ENCODE assay signal across 14 cellular contexts in genomic region chr10:94677691-94678090, GRCh38. TPM values are rescaled to one million over a fixed set of nuclear protein-coding genes. Genes with fewer than 3 reads are reported as not detected.
DNase-seq lines count a peak whose midpoint lies in the region; ATAC-seq and TF ChIP-seq lines count a peak whose summit lies in the region.
"Had no signal": no experiment of that assay in that cellular context is flagged by ENCODE, and none has a peak within 500 bp of the region (broad histone marks: within the 10 kb centered on the region; RNA-seq: fewer than 3 reads in every experiment).

No MANE protein-coding gene starts in this region.

- TF ChIP-seq CTCF in C4-2B (conservative IDR thresholded peaks at IDR 0.05) (peak; percentile 32), cardiac fibroblast (IDR thresholded peaks at IDR 0.05; ENCODE audit: low read depth, low read length) (peak; percentile 9), right lobe of liver (IDR thresholded peaks at IDR 0.05) (peak; percentile 18 to 61 (median 38)), GM10248 (IDR thresholded peaks at IDR 0.05; ENCODE audit: control extremely low read depth, extremely low read depth, low read depth, missing control alignments) (no peak)

- TF ChIP-seq POLR2A in right lobe of liver (IDR thresholded peaks at IDR 0.05), result no peak

- no peaks in the 10 kb centered on the region for H3K9me3 ChIP-seq in right lobe of liver
- H3K9me3 ChIP-seq: left lung had no signal

- POLR2A ChIA-PET in HEK293T (lab: Yijun Ruan, JAX) (no interaction called here), GM10248 (lab: Yijun Ruan, JAX) (no interaction called here)

- no peaks in the 10 kb centered on the region for H3K27me3 Mint-ChIP-seq in activated naive CD8-positive, alpha-beta T cell treated with anti-CD3 and anti-CD28 coated beads, Interleukin-2, amount 50 U/mL, for 24 hours

- CTCF ChIA-PET in HEK293T (lab: Yijun Ruan, JAX) (no interaction called here), GM10248 (lab: Yijun Ruan, JAX) (no interaction called here)

- no peaks in the 10 kb centered on the region for H3K9me3 Mint-ChIP-seq in activated naive CD8-positive, alpha-beta T cell treated with anti-CD3 and anti-CD28 coated beads, Interleukin-2, amount 50 U/mL, for 24 hours

- H3K4me3 ChIP-seq in cardiac fibroblast (replicated peaks in 1 of 2; ENCODE audit: low read depth in 2 of 2, low read length in 2 of 2) (no peak overlapping the region), right lobe of liver (no peak overlapping the region)
- H3K4me3 ChIP-seq: cardiac muscle cell, left lung had no signal

- H3K4me1 ChIP-seq in right lobe of liver, result peaks cover 0 to 46% (median 16%) of the 10 kb centered on the region in 4 donors
- H3K4me1 ChIP-seq: left lung had no signal

- H3K36me3 Mint-ChIP-seq in activated naive CD8-positive, alpha-beta T cell treated with anti-CD3 and anti-CD28 coated beads, Interleukin-2, amount 50 U/mL, for 24 hours (ENCODE audit: low read depth), result no peaks in the 10 kb centered on the region

- no peak overlapping the region for H3K27ac Mint-ChIP-seq in activated naive CD8-positive, alpha-beta T cell treated with anti-CD3 and anti-CD28 coated beads, Interleukin-2, amount 50 U/mL, for 24 hours
- H3K27ac Mint-ChIP-seq: activated T-cell treated with anti-CD3 and anti-CD28 coated beads, Interleukin-2, amount 50 U/mL, for 72 hours had no signal

- no peaks in the 10 kb centered on the region for H3K27me3 ChIP-seq in right lobe of liver
- H3K27me3 ChIP-seq: cardiac muscle cell, left lung had no signal

- intact Hi-C loops in right lobe of liver (cut with DNase I), result no loop called here

- no peak overlapping the region for H3K4me3 Mint-ChIP-seq in activated naive CD8-positive, alpha-beta T cell treated with anti-CD3 and anti-CD28 coated beads, Interleukin-2, amount 50 U/mL, for 24 hours
- H3K4me3 Mint-ChIP-seq: activated T-cell treated with anti-CD3 and anti-CD28 coated beads, Interleukin-2, amount 50 U/mL, for 72 hours had no signal

- H3K36me3 ChIP-seq in right lobe of liver, result no peaks in the 10 kb centered on the region
- H3K36me3 ChIP-seq: cardiac muscle cell, left lung had no signal

- no peak overlapping the region for H3K27ac ChIP-seq in C4-2B
- peak overlapping the region; percentile 68 to 96 (median 72) for H3K27ac ChIP-seq in right lobe of liver
- H3K27ac ChIP-seq: cardiac muscle cell, left lung had no signal

- peak; percentile 45 for DNase-seq in HEK293T (ENCODE audit: extremely low spot score)
- no peak for DNase-seq in cardiac fibroblast (ENCODE audit: low read depth in 2 of 2)
- DNase-seq in right lobe of liver, result peak; percentile 26 to 86 (median 60)
- DNase-seq in NCI-H128 (lab: John Stamatoyannopoulos, UW; ENCODE audit: unreplicated experiment), result no peak
- DNase-seq in GM10248 (ENCODE audit: extremely low spot score), result no peak
- no peak for DNase-seq in activated naive CD8-positive, alpha-beta T cell treated with anti-CD3 and anti-CD28 coated beads, Interleukin-2, amount 50 U/mL, for 24 hours
- DNase-seq: activated T-cell treated with anti-CD3 and anti-CD28 coated beads, Interleukin-2, amount 50 U/mL, for 72 hours; AML-193; left lung; posterior cingulate gyrus; RPMI8226 had no signal

- peak; percentile 54 to 78 (median 69) for ATAC-seq in right lobe of liver
- ATAC-seq in activated naive CD8-positive, alpha-beta T cell treated with anti-CD3 and anti-CD28 coated beads, Interleukin-2, amount 50 U/mL, for 24 hours, result no peak
- no peak for ATAC-seq in GM19397 (IDR thresholded peaks at IDR 0.05; ENCODE audit: unreplicated experiment)
- ATAC-seq: activated T-cell treated with anti-CD3 and anti-CD28 coated beads, Interleukin-2, amount 50 U/mL, for 72 hours; left lung had no signal

- H3K4me1 Mint-ChIP-seq in activated naive CD8-positive, alpha-beta T cell treated with anti-CD3 and anti-CD28 coated beads, Interleukin-2, amount 50 U/mL, for 24 hours, result no peaks in the 10 kb centered on the region

TF ChIP-seq in HEK293T, 16 proteins besides CTCF, POLR2A, EP300 and RAD21:
- TF ChIP-seq SUZ12 (IDR thresholded peaks at IDR 0.05) (no peak), LEF1 (IDR thresholded peaks at IDR 0.05; ENCODE audit: borderline replicate concordance) (no peak), CTBP1 (IDR thresholded peaks at IDR 0.05; ENCODE audit: borderline replicate concordance) (no peak), L3MBTL2 (conservative IDR thresholded peaks at IDR 0.05) (no peak), ARNT (IDR thresholded peaks at IDR 0.05) (no peak), FOXA1 (IDR thresholded peaks at IDR 0.05) (no peak), FOXK2 (IDR thresholded peaks at IDR 0.05) (no peak), TARDBP (IDR thresholded peaks at IDR 0.05) (no peak), ZNF384 (IDR thresholded peaks at IDR 0.05) (no peak), BHLHE40 (IDR thresholded peaks at IDR 0.05; ENCODE audit: borderline replicate concordance) (no peak), ELF4 (IDR thresholded peaks at IDR 0.05) (no peak), FOXM1 (IDR thresholded peaks at IDR 0.05; ENCODE audit: borderline replicate concordance) (no peak), HDGF (IDR thresholded peaks at IDR 0.05; ENCODE audit: borderline replicate concordance) (no peak), NFRKB (IDR thresholded peaks at IDR 0.05) (no peak), SP1 (IDR thresholded peaks at IDR 0.05) (no peak), PKNOX1 (IDR thresholded peaks at IDR 0.05) (no peak)
TF ChIP-seq in HEK293T: peak in this region for 0.

RNA-seq across cellular contexts. Expression of gene CYP2C18, which starts 5.8 kb away (rescaled TPM):
- total RNA-seq in right lobe of liver, result 100 to 1,000 TPM in 2 of 6 experiments, 10 to 100 TPM in 4; 71.0 to 120 (median 93.9) TPM
- total RNA-seq: cardiac muscle cell had no signal

Comparison
In these comparisons a context has a peak if more than half of its experiments do, and no peak if none do; other contexts are left out.
1. DNase-seq: peak in HEK293T (single experiment) and right lobe of liver (3 of 3); none in cardiac fibroblast (0 of 2), NCI-H128 (single experiment), GM10248 (single experiment) and activated naive CD8-positive, alpha-beta T cell treated with anti-CD3 and anti-CD28 coated beads, Interleukin-2, amount 50 U/mL, for 24 hours (single experiment).
2. ATAC-seq: peak in right lobe of liver (4 of 4); none in activated naive CD8-positive, alpha-beta T cell treated with anti-CD3 and anti-CD28 coated beads, Interleukin-2, amount 50 U/mL, for 24 hours (single experiment) and GM19397 (single experiment).